In the genomic region with DNA sequence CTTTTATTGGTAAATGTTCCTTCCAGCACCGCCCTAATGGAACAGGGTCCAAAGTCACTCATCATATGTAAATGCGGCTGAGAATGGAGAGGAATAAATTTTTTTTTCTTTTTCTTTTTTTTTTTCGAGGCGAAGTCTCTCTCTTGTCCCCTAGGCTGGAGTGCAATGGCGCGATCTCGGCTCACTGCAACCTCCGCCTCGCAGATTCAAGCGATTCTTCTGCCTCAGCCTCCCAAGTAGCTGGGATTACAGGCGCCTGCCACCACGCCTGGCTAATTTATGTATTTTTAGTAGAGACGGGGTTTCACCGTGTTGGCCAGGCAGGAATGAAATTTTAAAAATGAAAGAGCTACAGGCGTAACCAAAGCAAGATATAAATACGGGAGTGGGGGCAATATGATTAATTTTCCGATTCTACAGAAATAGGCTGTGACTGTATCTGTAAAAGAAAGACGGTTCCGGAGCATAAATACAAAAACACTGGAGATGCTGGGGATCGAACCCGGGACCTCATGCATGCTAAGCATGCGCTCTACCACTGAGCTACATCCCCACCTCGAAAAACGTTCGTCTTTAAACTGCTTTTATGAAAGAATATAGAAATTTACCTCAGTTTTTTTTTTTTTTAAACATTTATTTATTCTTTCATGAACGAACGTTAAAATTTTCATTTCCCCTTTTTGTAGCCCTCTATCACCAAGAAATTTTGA, we compare ENCODE assay signal across 8 cellular contexts.
DNase-seq lines count a peak whose midpoint lies in the region; ATAC-seq, FAIRE-seq and TF ChIP-seq lines count a peak whose summit lies in the region.

No MANE protein-coding gene starts in this region.

- FAIRE-seq in RCC 7860 (lab: Jason Lieb, UNC), result no peak
- no peak for FAIRE-seq in pancreas (lab: Jason Lieb, UNC)
- FAIRE-seq in GM19239 (lab: Jason Lieb, UNC), result no peak

- no peak for TF ChIP-seq CTCF in GM12864 (IDR thresholded peaks at IDR 0.05; ENCODE audit: low read depth, low read length, missing control alignments)
- no peak for TF ChIP-seq CTCF in HL-60 (IDR thresholded peaks at IDR 0.05; ENCODE audit: insufficient read depth, low read length)
- no peak for TF ChIP-seq CTCF in pancreas (IDR thresholded peaks at IDR 0.05)

- 4 to 6% methylated on average over 27 of the region's 27 CpGs for WGBS in pancreas, 2 donors

- intact Hi-C loops in pancreas (cut with DNase I), result no loop called here

- H3K27me3 ChIP-seq in HL-60 (ENCODE audit: insufficient read depth, poor library complexity, severe bottlenecking) (no peaks in the 10 kb centered on the region), pancreas (peaks cover 0 to 68% (median 0%) of the 10 kb centered on the region in 4 donors)

- H3K27ac ChIP-seq in HL-60 (replicated peaks) (no peak overlapping the region), pancreas (no peak overlapping the region)

- DNase-seq in GM12864 (ENCODE audit: low read depth) (no peak), HL-60 (ENCODE audit: low read depth in 1 of 2, low spot score in 1 of 2) (peak; percentile 16 to 52), RCC 7860 (ENCODE audit: low spot score) (peak; percentile 69), globus pallidus (ENCODE audit: low spot score) (peak; percentile 42), pancreas (peak in 1 of 6 donors; percentile 22), GM19239 (ENCODE audit: insufficient read length, low spot score) (no peak)
- DNase-seq in activated naive CD4-positive, alpha-beta T cell treated with anti-CD3 and anti-CD28 coated beads, Interleukin-2, amount 50 U/mL, for 16 hours, result peak; percentile 61

- no peaks in the 10 kb centered on the region for H3K36me3 ChIP-seq in pancreas

- no peaks in the 10 kb centered on the region for H3K4me1 ChIP-seq in pancreas

- no peaks in the 10 kb centered on the region for H3K9me3 ChIP-seq in pancreas

- H3K4me3 ChIP-seq in GM12864 (ENCODE audit: low read depth, low read length) (peak overlapping the region; percentile 44; the same call in 1 of the 2 replicates), HL-60 (replicated peaks; ENCODE audit: insufficient read depth, low read length) (peak overlapping the region; percentile 72), pancreas (peak overlapping the region in 2 of 4 donors; percentile 6 to 20)

- ATAC-seq in pancreas, result peak; percentile 70 to 87 (median 84)
- ATAC-seq in HG03280 (IDR thresholded peaks at IDR 0.05; ENCODE audit: unreplicated experiment), result no peak

Comparison
In these comparisons a context has a peak if more than half of its experiments do, and no peak if none do; other contexts are left out.
1. DNase-seq: peak in HL-60 (2 of 2), RCC 7860 (single experiment), activated naive CD4-positive, alpha-beta T cell treated with anti-CD3 and anti-CD28 coated beads, Interleukin-2, amount 50 U/mL, for 16 hours (single experiment) and globus pallidus (single experiment); none in GM12864 (single experiment) and GM19239 (single experiment).